ENCODE assay signal across 8 cellular contexts in genomic region chr12:112937741-112938719, GRCh38. TPM values are rescaled to one million over a fixed set of nuclear protein-coding genes. Genes with fewer than 3 reads are reported as not detected.
DNase-seq lines count a peak whose midpoint lies in the region; ATAC-seq and TF ChIP-seq lines count a peak whose summit lies in the region.

Gene OAS3, plus strand, starts transcription at chr12:112938474. Its CDS starts 57 bp downstream, at chr12:112938531.

- H3K4me3 ChIP-seq in BJ (ENCODE audit: low read depth, low read length) = peak within 1 kb of the TSS; percentile 61
- H3K4me3 ChIP-seq in colonic mucosa = peak within 1 kb of the TSS; percentile 70

- CTCF ChIA-PET in BJ (lab: Yijun Ruan, JAX) = interaction anchor here (0.7 kb wide), 1 partner anchor 35 kb away, joined by 3 read pairs; no protein-coding TSS in a partner anchor

- H3K27me3 ChIP-seq in BJ (ENCODE audit: control insufficient read depth, insufficient read depth, low read length) = no peaks in the 10 kb centered on the region
- no peaks in the 10 kb centered on the region for H3K27me3 ChIP-seq in colonic mucosa

- H3K9ac ChIP-seq in colonic mucosa (ENCODE audit: low read depth in 2 of 2, low read length in 2 of 2) = peak within 1 kb of the TSS; percentile 81 to 92

- peak; percentile 50 for ATAC-seq in GM19395 (IDR thresholded peaks at IDR 0.05; ENCODE audit: unreplicated experiment)
- peak; percentile 95 for ATAC-seq in left colon
- ATAC-seq in HG02852 (IDR thresholded peaks at IDR 0.05; ENCODE audit: unreplicated experiment) = no peak

- intact Hi-C loops in colonic mucosa (cut with DNase I) = loop anchor here (5.0 kb wide), 1 partner anchor 36 kb away; no protein-coding TSS in a partner anchor
- intact Hi-C loops in left colon (cut with DNase I, micrococcal nuclease) = no loop called here

- TF ChIP-seq CTCF in BJ (IDR thresholded peaks at IDR 0.05; ENCODE audit: insufficient read depth, low read depth, low read length) (no peak), colonic mucosa (IDR thresholded peaks at IDR 0.05) (no peak)

- H3K4me1 ChIP-seq in colonic mucosa = peaks cover 8% of the 10 kb centered on the region

- POLR2A ChIA-PET in BJ (lab: Charles Lee) = no interaction called here

- no peaks in the 10 kb centered on the region for H3K36me3 ChIP-seq in BJ (ENCODE audit: control insufficient read depth, insufficient read depth, low read length)
- H3K36me3 ChIP-seq in colonic mucosa = no peaks in the 10 kb centered on the region

- DNase-seq in BJ (ENCODE audit: low read depth) (peak; percentile 28), NCI-H1105 treated with DMSO at 0.1 percent for 48 hours (lab: John Stamatoyannopoulos, UW) (peak; percentile 29), colonic mucosa (peak; percentile 92), left colon (peak; percentile 91 to 93)
- peak; percentile 15 to 21 for DNase-seq in activated CD4-positive, alpha-beta T cell treated with anti-CD3 and anti-CD28 coated beads for 24 hours (ENCODE audit: low read depth in 2 of 2)
- DNase-seq in stimulated activated CD4-positive, alpha-beta T cell treated with anti-CD3 and anti-CD28 coated beads, Interleukin-1b, Interleukin-23, amount 100 ng/mL, for 24 hours (ENCODE audit: low read depth in 4 of 4, low spot score in 1 of 4) = peak in 3 of 4 experiments; percentile 23 to 33 (median 28)

- no peaks in the 10 kb centered on the region for H3K9me3 ChIP-seq in colonic mucosa

- peak within 1 kb of the TSS; percentile 81 for H3K27ac ChIP-seq in colonic mucosa

RNA-seq across cellular contexts. Expression of gene OAS3, which starts in this region (rescaled TPM):
- polyA plus RNA-seq in BJ (2011; rRNA removed) = 3.7 and 6.7 TPM in 2 replicates
- polyA minus RNA-seq in BJ (2011; rRNA and poly(A)+ RNA removed) = 4.7 and 9.7 TPM in 2 replicates
- total RNA-seq in colonic mucosa (10 to 100 TPM; 15.2 to 39.1 TPM), left colon (10 to 100 TPM; 12.9 to 27.2 TPM)

Comparison
In these comparisons a context has a peak if more than half of its experiments do, and no peak if none do; other contexts are left out.
1. DNase-seq: peak in every context shown above with its lines; median percentile 92 in colonic mucosa; 92 in left colon; 29 in NCI-H1105 treated with DMSO at 0.1 percent for 48 hours; 28 in BJ; 28 in stimulated activated CD4-positive, alpha-beta T cell treated with anti-CD3 and anti-CD28 coated beads, Interleukin-1b, Interleukin-23, amount 100 ng/mL, for 24 hours; 18 in activated CD4-positive, alpha-beta T cell treated with anti-CD3 and anti-CD28 coated beads for 24 hours.